9 cellular contexts compared by ENCODE assay signal in the genomic region with DNA sequence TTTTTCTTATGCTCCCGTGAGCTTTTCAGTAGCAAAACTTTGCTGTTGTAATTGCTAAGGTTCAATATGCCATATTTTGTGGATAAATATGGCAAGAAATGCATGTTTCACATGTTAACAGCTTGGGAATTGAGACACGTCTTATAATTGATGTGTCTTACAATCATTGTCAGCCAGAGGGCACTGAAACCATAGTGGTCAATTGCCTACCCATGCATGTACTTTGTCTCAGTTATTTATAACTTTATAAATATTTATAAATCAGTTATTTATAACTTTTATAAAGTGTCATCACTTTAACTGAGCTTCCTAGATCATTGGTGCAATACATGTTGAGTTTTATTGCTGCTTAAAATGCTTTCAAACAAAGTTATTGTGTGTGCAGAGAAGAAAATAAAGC.
DNase-seq lines count a peak whose midpoint lies in the region; ATAC-seq, FAIRE-seq and TF ChIP-seq lines count a peak whose summit lies in the region.
"Had no signal": no experiment of that assay in that cellular context is flagged by ENCODE, and none has a peak within 500 bp of the region (broad histone marks: within the 10 kb centered on the region; RNA-seq: fewer than 3 reads in every experiment).

No MANE protein-coding gene starts in this region.

- H3K27ac ChIP-seq in RWPE2 (ENCODE audit: poor library complexity, severe bottlenecking) = no peak overlapping the region
- no peak overlapping the region for H3K27ac ChIP-seq in gastrocnemius medialis
- H3K27ac ChIP-seq: BLaER1 had no signal

- DNase-seq in DMS 273 (lab: John Stamatoyannopoulos, UW; ENCODE audit: unreplicated experiment) = peak; percentile 46
- DNase-seq in DMS 273 treated with DMSO at 0.1 percent for 48 hours (lab: John Stamatoyannopoulos, UW) = no peak
- DNase-seq in GM18507 (ENCODE audit: extremely low spot score, insufficient read length, low read depth) = peak; percentile 15
- DNase-seq in RWPE2 (ENCODE audit: low spot score) = no peak
- DNase-seq in fibroblast of pulmonary artery (ENCODE audit: low read depth) = peak; percentile 70
- DNase-seq in retinal pigment epithelial cell (ENCODE audit: low read depth) = peak; percentile 37
- no peak for DNase-seq in gastrocnemius medialis
- DNase-seq in islet precursor cell = no peak

- peak; percentile 38 for FAIRE-seq in GM18507 (lab: Jason Lieb, UNC)

- H3K9me3 ChIP-seq in RWPE2 (ENCODE audit: severe bottlenecking) (no peaks in the 10 kb centered on the region), gastrocnemius medialis (no peaks in the 10 kb centered on the region)
- H3K9me3 ChIP-seq: BLaER1 had no signal

- no peak overlapping the region for H3K4me3 ChIP-seq in RWPE2 (ENCODE audit: severe bottlenecking)
- no peak overlapping the region for H3K4me3 ChIP-seq in fibroblast of pulmonary artery (replicated peaks; ENCODE audit: low read depth, low read length)
- no peak overlapping the region for H3K4me3 ChIP-seq in retinal pigment epithelial cell (ENCODE audit: low read length)
- no peak overlapping the region for H3K4me3 ChIP-seq in gastrocnemius medialis
- H3K4me3 ChIP-seq: BLaER1 had no signal

- H3K36me3 ChIP-seq in RWPE2 (ENCODE audit: low read depth) = no peaks in the 10 kb centered on the region
- H3K36me3 ChIP-seq in gastrocnemius medialis = no peaks in the 10 kb centered on the region
- H3K36me3 ChIP-seq: BLaER1 had no signal

- in situ Hi-C loops in gastrocnemius medialis (cut with MboI; ENCODE audit: low sequenced_read_pairs in 4 of 4) = loop anchor here in 2 of 4 donors (10.0 kb wide), 2 partner anchors 265 to 345 kb away; no protein-coding TSS in a partner anchor

- H3K4me1 ChIP-seq in RWPE2 (ENCODE audit: insufficient read depth, poor library complexity, severe bottlenecking) (peaks cover 8% of the 10 kb centered on the region), gastrocnemius medialis (no peaks in the 10 kb centered on the region)
- H3K4me1 ChIP-seq: BLaER1 had no signal

- TF ChIP-seq CTCF in RWPE2 (IDR thresholded peaks at IDR 0.05; ENCODE audit: poor library complexity, severe bottlenecking) = peak; percentile 88
- TF ChIP-seq CTCF in fibroblast of pulmonary artery (IDR thresholded peaks at IDR 0.05; ENCODE audit: low read length, missing control alignments) = peak; percentile 59
- peak; percentile 64 for TF ChIP-seq CTCF in retinal pigment epithelial cell (conservative IDR thresholded peaks at IDR 0.05; ENCODE audit: low read depth, low read length)
- TF ChIP-seq CTCF in gastrocnemius medialis (IDR thresholded peaks at IDR 0.05 in 4 of 5, conservative IDR thresholded peaks at IDR 0.05 in 1 of 5) = peak in 2 of 5 experiments; percentile 26 to 53

- intact Hi-C loops in gastrocnemius medialis (cut with DNase I; ENCODE audit: low total_unique reads) = loop anchor here (5.0 kb wide), 1 partner anchor 262 kb away; no protein-coding TSS in a partner anchor

- peak; percentile 65 for ATAC-seq in RWPE2 (ENCODE audit: low read depth)
- ATAC-seq in gastrocnemius medialis = no peak

- no peak for TF ChIP-seq POLR2A in gastrocnemius medialis (IDR thresholded peaks at IDR 0.05)

- no peaks in the 10 kb centered on the region for H3K27me3 ChIP-seq in RWPE2 (ENCODE audit: insufficient read depth, poor library complexity, severe bottlenecking)
- no peaks in the 10 kb centered on the region for H3K27me3 ChIP-seq in gastrocnemius medialis
- H3K27me3 ChIP-seq: BLaER1 had no signal

Comparison
In these comparisons a context has a peak if more than half of its experiments do, and no peak if none do; other contexts are left out.
1. DNase-seq: peak in DMS 273 (single experiment), GM18507 (single experiment), fibroblast of pulmonary artery (single experiment) and retinal pigment epithelial cell (single experiment); none in DMS 273 treated with DMSO at 0.1 percent for 48 hours (single experiment), RWPE2 (single experiment), gastrocnemius medialis (0 of 2) and islet precursor cell (single experiment).